In the genomic region with DNA sequence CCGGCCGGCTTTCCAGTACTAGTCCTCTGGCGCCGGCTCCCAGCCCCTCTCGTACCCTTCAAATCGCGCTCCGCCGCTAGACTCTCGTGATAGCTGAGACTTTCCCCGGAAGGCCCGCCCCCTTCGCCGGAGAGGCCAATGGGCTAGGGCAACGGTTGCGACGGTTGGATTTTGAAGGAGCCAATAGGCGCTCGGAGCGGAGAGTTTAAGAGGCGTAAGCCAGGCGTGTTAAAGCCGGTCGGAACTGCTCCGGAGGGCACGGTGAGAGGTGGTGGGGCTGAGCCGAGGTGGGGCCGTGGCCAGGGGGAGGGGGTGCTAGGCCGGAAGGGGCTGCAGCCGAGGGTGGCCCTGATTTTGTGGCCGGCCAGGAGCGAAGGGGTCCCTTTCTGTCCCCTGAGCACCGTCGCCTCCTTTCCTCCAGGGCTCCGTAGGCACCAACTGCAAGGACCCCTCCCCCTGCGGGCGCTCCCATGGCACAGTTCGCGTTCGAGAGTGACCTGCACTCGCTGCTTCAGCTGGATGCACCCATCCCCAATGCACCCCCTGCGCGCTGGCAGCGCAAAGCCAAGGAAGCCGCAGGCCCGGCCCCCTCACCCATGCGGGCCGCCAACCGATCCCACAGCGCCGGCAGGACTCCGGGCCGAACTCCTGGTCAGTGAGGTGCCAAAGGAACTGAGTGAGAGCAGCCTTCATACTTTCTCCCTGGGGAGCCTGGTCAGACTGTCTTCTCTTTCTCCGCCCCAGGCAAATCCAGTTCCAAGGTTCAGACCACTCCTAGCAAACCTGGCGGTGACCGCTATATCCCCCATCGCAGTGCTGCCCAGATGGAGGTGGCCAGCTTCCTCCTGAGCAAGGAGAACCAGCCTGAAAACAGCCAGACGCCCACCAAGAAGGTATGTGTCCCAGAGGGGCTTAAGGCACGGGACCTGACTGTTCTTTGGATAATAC, we compare ENCODE assay signal across 8 cellular contexts. TPM values are rescaled to one million over a fixed set of nuclear protein-coding genes. Genes with fewer than 3 reads are reported as not detected.
DNase-seq lines count a peak whose midpoint lies in the region; ATAC-seq and TF ChIP-seq lines count a peak whose summit lies in the region.

TSS of gene CDC20 (plus strand) at position 236 of the 948 bp plus-strand sequence. CDS start at position 471, 235 bp downstream.

- no peaks in the 10 kb centered on the region for H3K27me3 Mint-ChIP-seq in activated naive CD8-positive, alpha-beta T cell treated with anti-CD3 and anti-CD28 coated beads, Interleukin-2, amount 50 U/mL, for 24 hours

- H3K4me1 ChIP-seq in parathyroid adenoma (no peaks in the 10 kb centered on the region), transverse colon (peaks cover 4 to 34% (median 21%) of the 10 kb centered on the region in 4 donors)

- intact Hi-C loops in Right ventricle myocardium superior (cut with DNase I): no loop called here
- intact Hi-C loops in transverse colon (cut with DNase I; ENCODE audit: low total_unique reads): no loop called here

- TF ChIP-seq CTCF in GM12865 (IDR thresholded peaks at IDR 0.05; ENCODE audit: insufficient read depth, low read depth, low read length, missing control alignments): no peak
- no peak for TF ChIP-seq CTCF in parathyroid adenoma (IDR thresholded peaks at IDR 0.05)
- TF ChIP-seq CTCF in transverse colon (IDR thresholded peaks at IDR 0.05): no peak

- peak within 1 kb of the TSS; percentile 77 for H3K27ac ChIP-seq in parathyroid adenoma
- H3K27ac ChIP-seq in transverse colon: peak within 1 kb of the TSS; percentile 90 to 97 (median 92)

- no peak for TF ChIP-seq EP300 in transverse colon (IDR thresholded peaks at IDR 0.05; ENCODE audit: low read depth)

- H3K27ac Mint-ChIP-seq in activated naive CD8-positive, alpha-beta T cell treated with anti-CD3 and anti-CD28 coated beads, Interleukin-2, amount 50 U/mL, for 24 hours: peak within 1 kb of the TSS; percentile 86

- TF ChIP-seq POLR2A in transverse colon (IDR thresholded peaks at IDR 0.05): no peak

- no peaks in the 10 kb centered on the region for H3K27me3 ChIP-seq in parathyroid adenoma (ENCODE audit: control insufficient read depth, insufficient read depth, low read length)
- no peaks in the 10 kb centered on the region for H3K27me3 ChIP-seq in transverse colon

- no peak within 1 kb of the TSS for H3K9ac ChIP-seq in parathyroid adenoma

- WGBS in transverse colon (ENCODE audit: low coverage in 1 of 2), 2 donors: 2% methylated on average over 55 of the region's 59 CpGs; no CpG with 5 or more reads in 1 of the 2 donors

- H3K36me3 ChIP-seq in parathyroid adenoma (ENCODE audit: control insufficient read depth, insufficient read depth, low read length): no peaks in the 10 kb centered on the region
- H3K36me3 ChIP-seq in transverse colon: peaks cover 0 to 8% (median 3%) of the 10 kb centered on the region in 4 donors

- in situ Hi-C loops in transverse colon (cut with MboI; ENCODE audit: low pct_ligation_motif_present in 1 of 4, low pct_unique_long_range_greater_than_20kb in 1 of 4, low sequenced_read_pairs in 3 of 4): no loop called here

- no peaks in the 10 kb centered on the region for H3K79me2 ChIP-seq in parathyroid adenoma

- peak; percentile 98 for DNase-seq in GM12865 (ENCODE audit: low read depth)
- DNase-seq in NCI-H1417 treated with DMSO at 0.1 percent for 48 hours (lab: John Stamatoyannopoulos, UW): peak; percentile 94
- peak; percentile 97 for DNase-seq in SW480 (ENCODE audit: low spot score)
- DNase-seq in activated naive CD8-positive, alpha-beta T cell treated with anti-CD3 and anti-CD28 coated beads, Interleukin-2, amount 50 U/mL, for 24 hours: peak; percentile 99
- DNase-seq in Right ventricle myocardium superior: peak; percentile 100
- DNase-seq in transverse colon: peak; percentile 100

- H3K4me3 ChIP-seq in GM12865 (ENCODE audit: low read depth, low read length) (peak within 1 kb of the TSS; percentile 96), parathyroid adenoma (ENCODE audit: low read depth, low read length) (peak within 1 kb of the TSS; percentile 90), transverse colon (peak within 1 kb of the TSS; percentile 23 to 63 (median 51))

- H3K4me1 Mint-ChIP-seq in activated naive CD8-positive, alpha-beta T cell treated with anti-CD3 and anti-CD28 coated beads, Interleukin-2, amount 50 U/mL, for 24 hours: peaks cover 40% of the 10 kb centered on the region

- H3K9me3 ChIP-seq in parathyroid adenoma (ENCODE audit: control insufficient read depth, low read length) (no peaks in the 10 kb centered on the region), transverse colon (no peaks in the 10 kb centered on the region)

- peak within 1 kb of the TSS; percentile 95 for H3K4me3 Mint-ChIP-seq in activated naive CD8-positive, alpha-beta T cell treated with anti-CD3 and anti-CD28 coated beads, Interleukin-2, amount 50 U/mL, for 24 hours

- peak within 1 kb of the TSS; percentile 99 for H3K4me2 ChIP-seq in parathyroid adenoma (ENCODE audit: low read length)

- peak; percentile 91 for ATAC-seq in HG02763 (IDR thresholded peaks at IDR 0.05; ENCODE audit: unreplicated experiment)
- ATAC-seq in activated naive CD8-positive, alpha-beta T cell treated with anti-CD3 and anti-CD28 coated beads, Interleukin-2, amount 50 U/mL, for 24 hours: peak; percentile 97
- peak; percentile 98 for ATAC-seq in Right ventricle myocardium superior (ENCODE audit: poor library complexity)

- H3K36me3 Mint-ChIP-seq in activated naive CD8-positive, alpha-beta T cell treated with anti-CD3 and anti-CD28 coated beads, Interleukin-2, amount 50 U/mL, for 24 hours (ENCODE audit: low read depth): peaks cover 47% of the 10 kb centered on the region

- peak within 1 kb of the TSS; percentile 97 for H2AFZ ChIP-seq in parathyroid adenoma

- no peaks in the 10 kb centered on the region for H3K9me3 Mint-ChIP-seq in activated naive CD8-positive, alpha-beta T cell treated with anti-CD3 and anti-CD28 coated beads, Interleukin-2, amount 50 U/mL, for 24 hours

RNA-seq across cellular contexts. Expression of gene CDC20, which starts in this region (rescaled TPM):
- total RNA-seq in Right ventricle myocardium superior (0.83 TPM), transverse colon (10 to 100 TPM in 1 of 4 donors, 1 to 10 TPM in 2, not detected in 1; 2.9 to 38.4 (median 4.5) TPM)

Comparison
In these comparisons a context has a peak if more than half of its experiments do, and no peak if none do; other contexts are left out.
1. Peak in every context shown above with its lines: DNase-seq, ATAC-seq, H3K4me3 ChIP-seq and H3K27ac ChIP-seq.
2. Peak in DNase-seq and ATAC-seq in Right ventricle myocardium superior; RNA of the gene not detected or under 1 TPM.